Comparison of ENCODE assay signal across 8 cellular contexts in the genomic region with DNA sequence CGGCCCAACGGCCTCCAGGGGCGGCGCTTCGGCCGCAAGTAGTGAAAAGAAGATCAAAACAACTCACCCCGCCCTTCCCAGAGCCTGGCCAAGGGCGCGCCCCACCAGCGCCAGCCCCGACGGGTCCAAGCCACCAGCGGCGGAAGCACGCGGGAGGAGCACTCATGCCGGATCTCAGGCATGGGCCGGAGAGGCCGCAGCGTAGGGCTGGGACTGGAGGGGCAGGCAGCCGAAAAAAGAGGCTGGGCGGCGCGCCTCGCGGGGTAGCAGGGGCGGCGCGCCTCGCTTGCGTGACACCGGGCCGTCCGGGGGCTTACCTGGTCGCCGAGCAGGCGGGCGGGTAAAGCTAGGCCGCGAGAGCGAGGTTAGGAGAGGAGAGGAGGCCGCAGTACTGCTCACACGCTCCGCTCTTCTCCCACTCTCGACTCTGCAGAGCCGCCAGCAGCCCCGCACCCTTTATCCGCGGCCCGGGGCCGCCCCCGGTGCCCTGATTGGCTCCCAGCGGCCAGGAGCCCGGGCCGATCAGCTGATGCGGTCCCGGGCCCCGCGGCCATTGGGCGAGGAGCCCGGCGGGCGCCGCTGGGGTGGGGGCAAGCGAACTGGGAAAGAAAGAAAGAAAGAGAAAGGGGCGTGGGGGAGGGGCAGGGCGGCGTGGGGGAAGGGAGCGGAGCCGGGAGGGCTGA. TPM values are rescaled to one million over a fixed set of nuclear protein-coding genes. Genes with fewer than 3 reads are reported as not detected.
DNase-seq lines count a peak whose midpoint lies in the region; ATAC-seq and TF ChIP-seq lines count a peak whose summit lies in the region.

GLUL (minus strand) TSS at position 429 of the 683 bp plus-strand sequence. CDS start 3,053 bp downstream, outside the sequence.

- peak; percentile 86 for DNase-seq in ACHN
- DNase-seq in NCI-H2171 treated with DMSO at 0.1 percent for 48 hours (lab: John Stamatoyannopoulos, UW), result peak; percentile 91
- peak; percentile 95 for DNase-seq in WTC11 (ENCODE audit: low spot score)
- DNase-seq in central memory CD8-positive, alpha-beta T cell (ENCODE audit: low spot score in 2 of 2), result peak; percentile 37 to 47
- DNase-seq in islet precursor cell, result peak; percentile 98
- peak; percentile 64 for DNase-seq in stimulated activated CD4-positive, alpha-beta T cell treated with anti-CD3 and anti-CD28 coated beads, Interleukin-12 subunit alpha, Interleukin-12 subunit beta, amount 100 ng/mL, for 4 hours

- POLR2A ChIA-PET in WTC11 (lab: Charles Lee), result interaction anchor here (0.6 to 1.2 kb wide), 17 partner anchors 10 to 669 kb away, joined by 3 to 6 read pairs (median 3); no protein-coding TSS in a partner anchor

- peaks cover 43% of the 10 kb centered on the region for H3K36me3 Mint-ChIP-seq in WTC11
- H3K36me3 Mint-ChIP-seq in central memory CD8-positive, alpha-beta T cell (ENCODE audit: insufficient read depth), result peaks cover 27% of the 10 kb centered on the region

- TF ChIP-seq CTCF in WTC11 (IDR thresholded peaks at IDR 0.05), result no peak

- H3K9me3 Mint-ChIP-seq in WTC11, result no peaks in the 10 kb centered on the region
- H3K9me3 Mint-ChIP-seq in central memory CD8-positive, alpha-beta T cell, result no peaks in the 10 kb centered on the region

- peak within 1 kb of the TSS; percentile 97 for H3K4me3 Mint-ChIP-seq in WTC11
- peak within 1 kb of the TSS; percentile 96 for H3K4me3 Mint-ChIP-seq in central memory CD8-positive, alpha-beta T cell

- ATAC-seq in GM18873 (IDR thresholded peaks at IDR 0.05; ENCODE audit: low FRiP score, unreplicated experiment) (peak; percentile 59), HG03135 (IDR thresholded peaks at IDR 0.05; ENCODE audit: unreplicated experiment) (peak; percentile 74), WTC11 (peak; percentile 93)
- ATAC-seq in central memory CD8-positive, alpha-beta T cell (replicated peaks; ENCODE audit: extremely low read depth, poor library complexity, severe bottlenecking), result peak; percentile 69

- no peaks in the 10 kb centered on the region for H3K27me3 Mint-ChIP-seq in WTC11 (ENCODE audit: low read depth)
- no peaks in the 10 kb centered on the region for H3K27me3 Mint-ChIP-seq in central memory CD8-positive, alpha-beta T cell

- peaks cover 41% of the 10 kb centered on the region for H3K4me1 Mint-ChIP-seq in WTC11
- peaks cover 36% of the 10 kb centered on the region for H3K4me1 Mint-ChIP-seq in central memory CD8-positive, alpha-beta T cell

- CTCF ChIA-PET in WTC11 (lab: Charles Lee), result interaction anchor here (0.7 to 1.4 kb wide), 13 partner anchors 12 to 449 kb away, joined by 3 to 11 read pairs (median 4); no protein-coding TSS in a partner anchor

- peak within 1 kb of the TSS; percentile 87 for H3K27ac Mint-ChIP-seq in WTC11
- peak within 1 kb of the TSS; percentile 98 for H3K27ac Mint-ChIP-seq in central memory CD8-positive, alpha-beta T cell (ENCODE audit: low read depth)

- in situ Hi-C loops in ACHN (cut with HindIII; ENCODE audit: low pct_ligation_motif_present, low pct_unique_long_range_greater_than_20kb, low sequenced_read_pairs), result no loop called here

TF ChIP-seq in WTC11, 78 proteins besides CTCF, POLR2A, EP300 and RAD21 (continues in another document):
- TF ChIP-seq SMAD3 (CRISPR knock-in tag; IDR thresholded peaks at IDR 0.05; ENCODE audit: borderline replicate concordance) (no peak), FOXP4 (CRISPR knock-in tag; IDR thresholded peaks at IDR 0.05) (0 out of 2 replicates have a peak, but pooled peaks have one; percentile 15), ELF4 (CRISPR knock-in tag; IDR thresholded peaks at IDR 0.05; ENCODE audit: low read depth) (0 out of 2 replicates have a peak, but pooled peaks have one; percentile 12), ZNF416 (CRISPR knock-in tag; IDR thresholded peaks at IDR 0.05) (peak; percentile 95), ESRRA (CRISPR knock-in tag; IDR thresholded peaks at IDR 0.05; ENCODE audit: borderline replicate concordance) (peak; percentile 93; the same call in 1 of the 2 replicates), FOXP1 (CRISPR knock-in tag; IDR thresholded peaks at IDR 0.05; ENCODE audit: borderline replicate concordance) (0 out of 2 replicates have a peak, but pooled peaks have one; percentile 15), TEAD4 (CRISPR knock-in tag; IDR thresholded peaks at IDR 0.05) (peak; percentile 82; the same call in 1 of the 2 replicates), CDX4 (CRISPR knock-in tag; IDR thresholded peaks at IDR 0.05; ENCODE audit: borderline replicate concordance) (no peak; the same call in 1 of the 2 replicates)
- TF ChIP-seq, protein P1, sequence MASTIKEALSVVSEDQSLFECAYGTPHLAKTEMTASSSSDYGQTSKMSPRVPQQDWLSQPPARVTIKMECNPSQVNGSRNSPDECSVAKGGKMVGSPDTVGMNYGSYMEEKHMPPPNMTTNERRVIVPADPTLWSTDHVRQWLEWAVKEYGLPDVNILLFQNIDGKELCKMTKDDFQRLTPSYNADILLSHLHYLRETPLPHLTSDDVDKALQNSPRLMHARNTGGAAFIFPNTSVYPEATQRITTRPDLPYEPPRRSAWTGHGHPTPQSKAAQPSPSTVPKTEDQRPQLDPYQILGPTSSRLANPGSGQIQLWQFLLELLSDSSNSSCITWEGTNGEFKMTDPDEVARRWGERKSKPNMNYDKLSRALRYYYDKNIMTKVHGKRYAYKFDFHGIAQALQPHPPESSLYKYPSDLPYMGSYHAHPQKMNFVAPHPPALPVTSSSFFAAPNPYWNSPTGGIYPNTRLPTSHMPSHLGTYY (CRISPR knock-in tag; IDR thresholded peaks at IDR 0.05), result no peak; the same call in 1 of the 2 replicates
- TF ChIP-seq, protein P2, sequence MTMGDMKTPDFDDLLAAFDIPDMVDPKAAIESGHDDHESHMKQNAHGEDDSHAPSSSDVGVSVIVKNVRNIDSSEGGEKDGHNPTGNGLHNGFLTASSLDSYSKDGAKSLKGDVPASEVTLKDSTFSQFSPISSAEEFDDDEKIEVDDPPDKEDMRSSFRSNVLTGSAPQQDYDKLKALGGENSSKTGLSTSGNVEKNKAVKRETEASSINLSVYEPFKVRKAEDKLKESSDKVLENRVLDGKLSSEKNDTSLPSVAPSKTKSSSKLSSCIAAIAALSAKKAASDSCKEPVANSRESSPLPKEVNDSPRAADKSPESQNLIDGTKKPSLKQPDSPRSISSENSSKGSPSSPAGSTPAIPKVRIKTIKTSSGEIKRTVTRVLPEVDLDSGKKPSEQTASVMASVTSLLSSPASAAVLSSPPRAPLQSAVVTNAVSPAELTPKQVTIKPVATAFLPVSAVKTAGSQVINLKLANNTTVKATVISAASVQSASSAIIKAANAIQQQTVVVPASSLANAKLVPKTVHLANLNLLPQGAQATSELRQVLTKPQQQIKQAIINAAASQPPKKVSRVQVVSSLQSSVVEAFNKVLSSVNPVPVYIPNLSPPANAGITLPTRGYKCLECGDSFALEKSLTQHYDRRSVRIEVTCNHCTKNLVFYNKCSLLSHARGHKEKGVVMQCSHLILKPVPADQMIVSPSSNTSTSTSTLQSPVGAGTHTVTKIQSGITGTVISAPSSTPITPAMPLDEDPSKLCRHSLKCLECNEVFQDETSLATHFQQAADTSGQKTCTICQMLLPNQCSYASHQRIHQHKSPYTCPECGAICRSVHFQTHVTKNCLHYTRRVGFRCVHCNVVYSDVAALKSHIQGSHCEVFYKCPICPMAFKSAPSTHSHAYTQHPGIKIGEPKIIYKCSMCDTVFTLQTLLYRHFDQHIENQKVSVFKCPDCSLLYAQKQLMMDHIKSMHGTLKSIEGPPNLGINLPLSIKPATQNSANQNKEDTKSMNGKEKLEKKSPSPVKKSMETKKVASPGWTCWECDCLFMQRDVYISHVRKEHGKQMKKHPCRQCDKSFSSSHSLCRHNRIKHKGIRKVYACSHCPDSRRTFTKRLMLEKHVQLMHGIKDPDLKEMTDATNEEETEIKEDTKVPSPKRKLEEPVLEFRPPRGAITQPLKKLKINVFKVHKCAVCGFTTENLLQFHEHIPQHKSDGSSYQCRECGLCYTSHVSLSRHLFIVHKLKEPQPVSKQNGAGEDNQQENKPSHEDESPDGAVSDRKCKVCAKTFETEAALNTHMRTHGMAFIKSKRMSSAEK (CRISPR knock-in tag; IDR thresholded peaks at IDR 0.05; ENCODE audit: borderline replicate concordance), result no peak
- TF ChIP-seq, protein P3, sequence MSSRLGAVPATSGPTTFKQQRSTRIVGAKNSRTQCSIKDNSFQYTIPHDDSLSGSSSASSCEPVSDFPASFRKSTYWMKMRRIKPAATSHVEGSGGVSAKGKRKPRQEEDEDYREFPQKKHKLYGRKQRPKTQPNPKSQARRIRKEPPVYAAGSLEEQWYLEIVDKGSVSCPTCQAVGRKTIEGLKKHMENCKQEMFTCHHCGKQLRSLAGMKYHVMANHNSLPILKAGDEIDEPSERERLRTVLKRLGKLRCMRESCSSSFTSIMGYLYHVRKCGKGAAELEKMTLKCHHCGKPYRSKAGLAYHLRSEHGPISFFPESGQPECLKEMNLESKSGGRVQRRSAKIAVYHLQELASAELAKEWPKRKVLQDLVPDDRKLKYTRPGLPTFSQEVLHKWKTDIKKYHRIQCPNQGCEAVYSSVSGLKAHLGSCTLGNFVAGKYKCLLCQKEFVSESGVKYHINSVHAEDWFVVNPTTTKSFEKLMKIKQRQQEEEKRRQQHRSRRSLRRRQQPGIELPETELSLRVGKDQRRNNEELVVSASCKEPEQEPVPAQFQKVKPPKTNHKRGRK (CRISPR knock-in tag; IDR thresholded peaks at IDR 0.05; ENCODE audit: borderline replicate concordance), result no peak

RNA-seq across cellular contexts. Expression of gene GLUL, which starts in this region (rescaled TPM):
- total RNA-seq in WTC11 (2021), result 240 to 284 TPM (median 269 TPM) in 3 replicates

Comparison
In these comparisons a context has a peak if more than half of its experiments do, and no peak if none do; other contexts are left out.
1. Peak in every context shown above with its lines: DNase-seq and ATAC-seq.
2. DNase-seq: peak in every context shown above with its lines; median percentile 98 in islet precursor cell; 95 in WTC11; 91 in NCI-H2171 treated with DMSO at 0.1 percent for 48 hours; 86 in ACHN; 64 in stimulated activated CD4-positive, alpha-beta T cell treated with anti-CD3 and anti-CD28 coated beads, Interleukin-12 subunit alpha, Interleukin-12 subunit beta, amount 100 ng/mL, for 4 hours; 42 in central memory CD8-positive, alpha-beta T cell.